ENCODE assay signal across 14 cellular contexts in the genomic region with DNA sequence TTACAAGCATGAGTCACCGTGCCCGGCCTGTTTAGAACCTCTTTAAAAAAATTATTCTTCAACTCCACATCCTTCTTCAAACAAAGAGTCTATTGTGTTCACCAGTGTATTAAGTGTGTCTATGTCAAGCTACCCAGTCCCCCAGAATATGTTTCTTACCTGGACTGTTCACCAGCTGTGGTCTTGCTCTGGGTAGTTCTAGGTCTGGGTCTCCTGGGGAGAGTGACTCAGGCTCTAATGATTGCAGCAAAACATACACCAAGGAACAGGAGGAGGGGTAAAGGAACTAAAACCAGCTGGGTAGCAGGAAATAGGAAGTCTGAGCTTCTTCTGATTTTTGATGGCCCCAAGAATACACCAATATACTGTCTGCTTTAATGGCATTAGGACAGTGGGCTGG. TPM values are rescaled to one million over a fixed set of nuclear protein-coding genes. Genes with fewer than 3 reads are reported as not detected.
DNase-seq lines count a peak whose midpoint lies in the region; ATAC-seq and TF ChIP-seq lines count a peak whose summit lies in the region.
"Had no signal": no experiment of that assay in that cellular context is flagged by ENCODE, and none has a peak within 500 bp of the region (broad histone marks: within the 10 kb centered on the region; RNA-seq: fewer than 3 reads in every experiment).

A gene with protein sequence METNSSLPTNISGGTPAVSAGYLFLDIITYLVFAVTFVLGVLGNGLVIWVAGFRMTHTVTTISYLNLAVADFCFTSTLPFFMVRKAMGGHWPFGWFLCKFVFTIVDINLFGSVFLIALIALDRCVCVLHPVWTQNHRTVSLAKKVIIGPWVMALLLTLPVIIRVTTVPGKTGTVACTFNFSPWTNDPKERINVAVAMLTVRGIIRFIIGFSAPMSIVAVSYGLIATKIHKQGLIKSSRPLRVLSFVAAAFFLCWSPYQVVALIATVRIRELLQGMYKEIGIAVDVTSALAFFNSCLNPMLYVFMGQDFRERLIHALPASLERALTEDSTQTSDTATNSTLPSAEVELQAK (minus strand): TSS at position 224 of the 400 bp plus-strand sequence. CDS start 4,884 bp downstream, outside the sequence.

- no peak for ATAC-seq in GM19463 (IDR thresholded peaks at IDR 0.05; ENCODE audit: unreplicated experiment)

- H3K4me3 ChIP-seq in dorsolateral prefrontal cortex (peak within 1 kb of the TSS in 39 of 59 donors; percentile 0 to 56 (median 35)), mononuclear cell (ENCODE audit: low read length) (peak within 1 kb of the TSS; percentile 54)
- H3K4me3 ChIP-seq: HAP-1 had no signal

- H3K4me1 ChIP-seq in mononuclear cell (ENCODE audit: insufficient read depth, low read length) = peaks cover 78% of the 10 kb centered on the region
- H3K4me1 ChIP-seq: HAP-1, pancreas had no signal

- DNase-seq in ACHN (peak; percentile 6), NOMO-1 (lab: John Stamatoyannopoulos, UW; ENCODE audit: unreplicated experiment in 2 of 2) (peak; percentile 87 to 99), dorsolateral prefrontal cortex (no peak), NCI-H1694 (lab: John Stamatoyannopoulos, UW) (no peak), cortex of kidney (lab: John Stamatoyannopoulos, UW) (no peak)
- DNase-seq in effector CD8-positive, alpha-beta T cell (lab: John Stamatoyannopoulos, UW) = no peak
- DNase-seq: activated CD4-positive, CD25-positive, alpha-beta regulatory T cell; activated naive CD8-positive, alpha-beta T cell treated with anti-CD3 and anti-CD28 coated beads for 36 hours; foreskin melanocyte; NCI-H526 had no signal

- intact Hi-C loops in dorsolateral prefrontal cortex (cut with DNase I) = no loop called here

- peak within 1 kb of the TSS in 26 of 59 donors; percentile 4 to 77 (median 32) for H3K27ac ChIP-seq in dorsolateral prefrontal cortex

- in situ Hi-C loops in ACHN (cut with HindIII; ENCODE audit: low pct_ligation_motif_present, low pct_unique_long_range_greater_than_20kb, low sequenced_read_pairs) = no loop called here

- H3K9me3 ChIP-seq in mononuclear cell (ENCODE audit: low read depth, low read length) = no peaks in the 10 kb centered on the region
- H3K9me3 ChIP-seq: HAP-1, pancreas had no signal

- H3K27me3 ChIP-seq in dorsolateral prefrontal cortex (peaks cover 0 to 8% (median 0%) of the 10 kb centered on the region in 45 donors), mononuclear cell (ENCODE audit: insufficient read depth, low read length) (no peaks in the 10 kb centered on the region)
- H3K27me3 ChIP-seq: pancreas had no signal

- no peak for TF ChIP-seq CTCF in dorsolateral prefrontal cortex (IDR thresholded peaks at IDR 0.05 in 54 of 56, conservative IDR thresholded peaks at IDR 0.05 in 2 of 56; ENCODE audit: low read depth in 1 of 56, partially characterized antibody in 56 of 56)

RNA-seq across cellular contexts. Expression of the gene that starts here (rescaled TPM):
- total RNA-seq in dorsolateral prefrontal cortex (10 to 100 TPM in 52 of 120 experiments, 1 to 10 TPM in 68; 1.1 to 63.7 (median 7.9) TPM), mononuclear cell (81.6 TPM)
- total RNA-seq: activated naive CD8-positive, alpha-beta T cell treated with anti-CD3 and anti-CD28 coated beads for 36 hours had no signal

Comparison
In these comparisons a context has a peak if more than half of its experiments do, and no peak if none do; other contexts are left out.
1. DNase-seq: peak in ACHN (single experiment) and NOMO-1 (2 of 2); none in dorsolateral prefrontal cortex (0 of 10), effector CD8-positive, alpha-beta T cell (single experiment), NCI-H1694 (single experiment) and cortex of kidney (single experiment).